ENCODE assay signal across 9 cellular contexts in the genomic region with DNA sequence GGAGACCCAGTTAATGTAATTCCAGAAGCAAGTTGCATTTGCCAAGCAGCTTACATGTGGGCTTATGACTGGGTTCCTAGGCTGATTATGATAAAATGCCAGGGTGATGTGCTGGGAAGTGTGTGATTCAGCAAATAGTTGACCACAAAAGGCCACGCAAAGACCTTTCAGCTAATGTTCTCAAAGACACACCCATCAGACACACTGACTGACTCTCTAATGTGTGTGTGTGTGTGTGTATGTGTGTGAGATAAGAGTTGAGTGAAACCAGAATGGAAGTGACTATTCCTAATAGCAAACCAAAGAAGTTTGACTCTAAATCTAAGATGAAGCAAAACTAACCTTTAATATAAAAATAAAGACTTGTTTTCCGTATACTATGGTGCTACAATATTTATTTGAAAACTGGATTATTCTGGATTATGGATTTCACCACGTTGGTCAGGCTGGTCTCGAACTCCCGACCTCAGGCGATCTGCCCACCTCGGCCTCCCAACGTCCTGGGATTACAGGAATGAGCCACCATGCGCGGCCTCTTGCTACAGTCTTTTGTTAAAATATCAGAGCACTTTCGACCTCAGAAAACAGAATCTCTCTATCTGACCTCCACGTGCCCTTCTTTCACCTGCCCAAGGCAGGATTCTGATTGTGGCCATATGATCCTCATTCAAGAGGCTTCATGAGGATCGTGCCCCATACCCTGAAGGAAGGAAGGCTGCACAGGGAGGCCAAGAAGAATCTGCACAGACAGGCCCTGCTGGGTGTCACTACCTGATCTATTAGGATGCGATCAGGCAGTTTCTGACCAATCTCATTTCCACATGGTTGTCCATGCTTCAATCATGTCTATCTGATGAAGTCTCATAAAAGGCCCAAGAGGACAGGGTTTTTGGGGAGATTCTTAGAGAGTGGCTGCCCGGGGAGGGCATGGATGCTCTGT.
A peak's percentile ranks its signal among the peaks of the same experiment; 100 is the strongest.
DNase-seq lines count a peak whose midpoint lies in the region; ATAC-seq lines count a peak whose summit lies in the region.
"Had no signal": no experiment of that assay in that cellular context is flagged by ENCODE, and none has a peak within 500 bp of the region (broad histone marks: within the 10 kb centered on the region; RNA-seq: fewer than 3 reads in every experiment).

No MANE protein-coding gene starts in this region.

- no peaks in the 10 kb centered on the region for H3K27me3 Mint-ChIP-seq in activated CD4-positive, alpha-beta T cell treated with anti-CD3 and anti-CD28 coated beads for 36 hours

- H3K4me3 ChIP-seq in SJSA1, result no peak overlapping the region
- H3K4me3 ChIP-seq: BLaER1 had no signal

- H3K36me3 ChIP-seq in SJSA1, result peaks cover 16% of the 10 kb centered on the region

- peaks cover 22% of the 10 kb centered on the region for H3K4me1 Mint-ChIP-seq in activated CD4-positive, alpha-beta T cell treated with anti-CD3 and anti-CD28 coated beads for 36 hours
- H3K4me1 Mint-ChIP-seq in stimulated activated effector memory CD8-positive, alpha-beta T cell treated with anti-CD3 and anti-CD28 coated beads, Interleukin-12 subunit alpha, Interleukin-12 subunit beta, amount 100 ng/mL, for 72 hours, result peaks cover 23% of the 10 kb centered on the region

- H3K27ac ChIP-seq in SJSA1, result peak overlapping the region; percentile 11
- H3K27ac ChIP-seq: BLaER1 had no signal

- no peaks in the 10 kb centered on the region for H3K27me3 ChIP-seq in SJSA1 (replicated peaks)
- H3K27me3 ChIP-seq: BLaER1 had no signal

- H3K4me1 ChIP-seq in SJSA1 (replicated peaks), result peaks cover 18% of the 10 kb centered on the region
- H3K4me1 ChIP-seq: BLaER1 had no signal

- POLR2A ChIA-PET in activated CD4-positive, alpha-beta T cell treated with anti-CD3 and anti-CD28 coated beads for 36 hours (lab: Charles Lee), result interaction anchor here (0.9 kb wide), 1 partner anchor 22 kb away, joined by 3 read pairs; no protein-coding TSS in a partner anchor

- H3K36me3 Mint-ChIP-seq in activated CD4-positive, alpha-beta T cell treated with anti-CD3 and anti-CD28 coated beads for 36 hours (ENCODE audit: low read depth), result peaks cover 57% of the 10 kb centered on the region
- H3K36me3 Mint-ChIP-seq in stimulated activated effector memory CD8-positive, alpha-beta T cell treated with anti-CD3 and anti-CD28 coated beads, Interleukin-12 subunit alpha, Interleukin-12 subunit beta, amount 100 ng/mL, for 72 hours, result no peaks in the 10 kb centered on the region

- peak overlapping the region; percentile 14 for H3K4me3 Mint-ChIP-seq in activated CD4-positive, alpha-beta T cell treated with anti-CD3 and anti-CD28 coated beads for 36 hours
- no peak overlapping the region for H3K4me3 Mint-ChIP-seq in stimulated activated effector memory CD8-positive, alpha-beta T cell treated with anti-CD3 and anti-CD28 coated beads, Interleukin-12 subunit alpha, Interleukin-12 subunit beta, amount 100 ng/mL, for 72 hours

- CTCF ChIA-PET in activated CD4-positive, alpha-beta T cell treated with anti-CD3 and anti-CD28 coated beads for 36 hours (lab: Charles Lee), result interaction anchor here (0.7 to 1.5 kb wide), 3 partner anchors 14 to 1558 kb away, joined by 3 to 6 read pairs (median 4); no protein-coding TSS in a partner anchor

- peak overlapping the region; percentile 63 for H3K27ac Mint-ChIP-seq in activated CD4-positive, alpha-beta T cell treated with anti-CD3 and anti-CD28 coated beads for 36 hours
- H3K27ac Mint-ChIP-seq in stimulated activated effector memory CD8-positive, alpha-beta T cell treated with anti-CD3 and anti-CD28 coated beads, Interleukin-12 subunit alpha, Interleukin-12 subunit beta, amount 100 ng/mL, for 72 hours, result peak overlapping the region; percentile 83

- peak; percentile 48 for DNase-seq in activated CD4-positive, alpha-beta T cell treated with anti-CD3 and anti-CD28 coated beads for 36 hours
- DNase-seq in activated CD4-positive, alpha-beta T cell treated with anti-CD3 and anti-CD28 coated beads, Interleukin-2, amount 50 U/mL, for 1 hour, result no peak
- DNase-seq in SJSA1 (ENCODE audit: low read depth in 1 of 2, low spot score in 2 of 2), result peak; percentile 79 to 81
- no peak for DNase-seq in stimulated activated effector memory CD8-positive, alpha-beta T cell treated with anti-CD3 and anti-CD28 coated beads, Interleukin-12 subunit alpha, Interleukin-12 subunit beta, amount 100 ng/mL, for 72 hours (ENCODE audit: low spot score in 2 of 2)
- DNase-seq in DMS 273 (lab: John Stamatoyannopoulos, UW; ENCODE audit: unreplicated experiment), result no peak
- DNase-seq in NAMALWA (ENCODE audit: low spot score), result no peak

- H3K9me3 Mint-ChIP-seq in activated CD4-positive, alpha-beta T cell treated with anti-CD3 and anti-CD28 coated beads for 36 hours (ENCODE audit: low read depth), result no peaks in the 10 kb centered on the region
- no peaks in the 10 kb centered on the region for H3K9me3 Mint-ChIP-seq in stimulated activated effector memory CD8-positive, alpha-beta T cell treated with anti-CD3 and anti-CD28 coated beads, Interleukin-12 subunit alpha, Interleukin-12 subunit beta, amount 100 ng/mL, for 72 hours

- ATAC-seq in activated CD4-positive, alpha-beta T cell treated with anti-CD3 and anti-CD28 coated beads for 36 hours, result peak; percentile 76
- peak; percentile 94 for ATAC-seq in esophagus mucosa
- ATAC-seq in stimulated activated effector memory CD8-positive, alpha-beta T cell treated with anti-CD3 and anti-CD28 coated beads, Interleukin-12 subunit alpha, Interleukin-12 subunit beta, amount 100 ng/mL, for 72 hours, result peak; percentile 58
- no peak for ATAC-seq in GM21423 (IDR thresholded peaks at IDR 0.05; ENCODE audit: unreplicated experiment)

- intact Hi-C loops in activated CD4-positive, alpha-beta T cell treated with anti-CD3 and anti-CD28 coated beads for 36 hours (cut with DNase I, micrococcal nuclease), result no loop called here

- H3K9me3 ChIP-seq in SJSA1 (replicated peaks), result no peaks in the 10 kb centered on the region
- H3K9me3 ChIP-seq: BLaER1 had no signal

Comparison
In these comparisons a context has a peak if more than half of its experiments do, and no peak if none do; other contexts are left out.
1. DNase-seq: peak in activated CD4-positive, alpha-beta T cell treated with anti-CD3 and anti-CD28 coated beads for 36 hours (single experiment) and SJSA1 (2 of 2); none in activated CD4-positive, alpha-beta T cell treated with anti-CD3 and anti-CD28 coated beads, Interleukin-2, amount 50 U/mL, for 1 hour (single experiment), stimulated activated effector memory CD8-positive, alpha-beta T cell treated with anti-CD3 and anti-CD28 coated beads, Interleukin-12 subunit alpha, Interleukin-12 subunit beta, amount 100 ng/mL, for 72 hours (0 of 2), DMS 273 (single experiment) and NAMALWA (single experiment).